ENCODE assay signal across 23 cellular contexts in genomic region chr5:1464511-1464910, GRCh38. TPM values are rescaled to one million over a fixed set of nuclear protein-coding genes. Genes with fewer than 3 reads are reported as not detected.
DNase-seq lines count a peak whose midpoint lies in the region; ATAC-seq, FAIRE-seq and TF ChIP-seq lines count a peak whose summit lies in the region.
"Had no signal": no experiment of that assay in that cellular context is flagged by ENCODE, and none has a peak within 500 bp of the region (broad histone marks: within the 10 kb centered on the region; RNA-seq: fewer than 3 reads in every experiment).

No MANE protein-coding gene starts in this region.

- peaks cover 0 to 19% of the 10 kb centered on the region in 2 experiments for H4K20me1 ChIP-seq in H1 (replicated peaks in 1 of 2; ENCODE audit: control insufficient read depth in 1 of 2, insufficient read depth in 2 of 2, low read length in 2 of 2)

- H4K5ac ChIP-seq in H1 (ENCODE audit: insufficient read length, low read depth, low read length): no peak overlapping the region

- no peak for FAIRE-seq in H1 (lab: Jason Lieb, UNC)
- FAIRE-seq: GM12892, GM19239 had no signal

- H4K91ac ChIP-seq in H1 (replicated peaks; ENCODE audit: insufficient read length, low read length): no peak overlapping the region

- ATAC-seq in Right ventricle myocardium superior (ENCODE audit: poor library complexity) (no peak), heart right ventricle (no peak), sciatic nerve (no peak), HG03175 (IDR thresholded peaks at IDR 0.05; ENCODE audit: unreplicated experiment) (no peak)
- ATAC-seq in stimulated activated memory B cell treated with anti-CD40 and anti-IgM and Interleukin-4, amounts not matched to agents 10 μg/mL and 1 μg/mL and 100 μg/mL, for 72 hours: no peak

- H3K79me1 ChIP-seq in H1 (ENCODE audit: low read depth, low read length): peaks cover 10% of the 10 kb centered on the region; the same call in 1 of the 2 replicates

- no peak for TF ChIP-seq EP300 in H1 (IDR thresholded peaks at IDR 0.05; ENCODE audit: borderline replicate concordance in 1 of 2, low read depth in 2 of 2, low read length in 2 of 2)

- H4K8ac ChIP-seq in H1 (ENCODE audit: extremely low read depth, insufficient read depth, low read length): no peak overlapping the region

- no peak overlapping the region for H3K18ac ChIP-seq in H1 (ENCODE audit: extremely low read depth, low read length)

- H2AFZ ChIP-seq in H1 (ENCODE audit: low read length): no peak overlapping the region

- H3K4me3 Mint-ChIP-seq in stimulated activated memory B cell treated with anti-CD40 and anti-IgM and Interleukin-4, amounts not matched to agents 10 μg/mL and 1 μg/mL and 100 μg/mL, for 72 hours: no peak overlapping the region
- H3K4me3 Mint-ChIP-seq: CD4-positive, CD25-positive, alpha-beta regulatory T cell had no signal

- H3K4me2 ChIP-seq in H1 (ENCODE audit: insufficient read depth in 1 of 2, low read depth in 2 of 2, low read length in 2 of 2): no peak overlapping the region

- H2BK20ac ChIP-seq in H1 (ENCODE audit: low read length): 0 out of 2 replicates have a peak overlapping the region, but pooled peaks have one; percentile 21

- H3K4ac ChIP-seq in H1 (replicated peaks; ENCODE audit: insufficient read length, low read depth, low read length): no peak overlapping the region

- no peak for TF ChIP-seq RAD21 in H1 (IDR thresholded peaks at IDR 0.05 in 1 of 2, conservative IDR thresholded peaks at IDR 0.05 in 1 of 2; ENCODE audit: low read depth in 2 of 2, low read length in 2 of 2)

- no peak overlapping the region for H3K56ac ChIP-seq in H1 (replicated peaks; ENCODE audit: insufficient read length, low read depth, low read length)

- TF ChIP-seq CTCF in heart right ventricle (IDR thresholded peaks at IDR 0.05) (no peak), H1 (IDR thresholded peaks at IDR 0.05; ENCODE audit: control extremely low read depth in 1 of 3, insufficient read depth in 1 of 3, low read depth in 1 of 3, low read length in 3 of 3) (no peak)

- no peaks in the 10 kb centered on the region for H3K27me3 Mint-ChIP-seq in stimulated activated memory B cell treated with anti-CD40 and anti-IgM and Interleukin-4, amounts not matched to agents 10 μg/mL and 1 μg/mL and 100 μg/mL, for 72 hours
- H3K27me3 Mint-ChIP-seq: CD4-positive, CD25-positive, alpha-beta regulatory T cell had no signal

- H3K27me3 ChIP-seq in heart right ventricle (no peaks in the 10 kb centered on the region), H1 (replicated peaks in 1 of 4; ENCODE audit: control insufficient read depth in 3 of 4, extremely low read depth in 1 of 4, insufficient read depth in 3 of 4, low read length in 3 of 4) (no peaks in the 10 kb centered on the region; a peak in 1 of 7 replicates)
- H3K27me3 ChIP-seq: SJSA1 had no signal

- H3K36me3 Mint-ChIP-seq in stimulated activated memory B cell treated with anti-CD40 and anti-IgM and Interleukin-4, amounts not matched to agents 10 μg/mL and 1 μg/mL and 100 μg/mL, for 72 hours: peaks cover 86% of the 10 kb centered on the region

- H3K4me3 ChIP-seq in heart right ventricle (no peak overlapping the region), H1 (ENCODE audit: extremely low read depth in 1 of 4, insufficient read depth in 2 of 4, low read depth in 3 of 4, low read length in 4 of 4) (no peak overlapping the region)
- H3K4me3 ChIP-seq: SJSA1 had no signal

- 0 out of 2 replicates have a peak, but pooled peaks cover 1% of the 10 kb centered on the region for H3K23me2 ChIP-seq in H1 (ENCODE audit: low read depth, low read length)

- peaks cover 0 to 3% of the 10 kb centered on the region in 2 experiments; a peak in 1 of 4 replicates for H3K79me2 ChIP-seq in H1 (ENCODE audit: control insufficient read depth in 1 of 2, insufficient read depth in 2 of 2, low read length in 2 of 2)

- POLR2A ChIA-PET in HEK293T (lab: Yijun Ruan, JAX): no interaction called here
- POLR2A ChIA-PET in H1 (lab: Charles Lee; ENCODE audit: partially characterized antibody): interaction anchor here (1.3 kb wide), 1 partner anchor 84 kb away, joined by 3 read pairs; no protein-coding TSS in a partner anchor

- no peak overlapping the region for H2BK15ac ChIP-seq in H1 (ENCODE audit: low read length)

- peak overlapping the region; percentile 60; the same call in 1 of the 2 replicates for H2BK12ac ChIP-seq in H1 (ENCODE audit: low read depth, low read length)

- H2BK5ac ChIP-seq in H1 (ENCODE audit: low read depth, low read length): no peak overlapping the region; the same call in 1 of the 2 replicates

- intact Hi-C loops in Right ventricle myocardium superior (cut with DNase I) (no loop called here), heart right ventricle (cut with DNase I) (no loop called here), sciatic nerve (cut with DNase I) (no loop called here)

- H3K23ac ChIP-seq in H1 (ENCODE audit: insufficient read length): no peak overlapping the region

- H2BK120ac ChIP-seq in H1 (replicated peaks; ENCODE audit: low read depth, low read length): no peak overlapping the region

- 0 out of 2 replicates have a peak overlapping the region, but pooled peaks have one; percentile 24 for H2AK5ac ChIP-seq in H1 (ENCODE audit: low read depth, low read length)

- H3K4me1 ChIP-seq in heart right ventricle (no peaks in the 10 kb centered on the region), H1 (replicated peaks in 1 of 4; ENCODE audit: control insufficient read depth in 3 of 4, insufficient read depth in 4 of 4, low read length in 3 of 4) (no peaks in the 10 kb centered on the region)
- H3K4me1 ChIP-seq: SJSA1 had no signal

- peaks cover 2% of the 10 kb centered on the region for H3K9me3 Mint-ChIP-seq in stimulated activated memory B cell treated with anti-CD40 and anti-IgM and Interleukin-4, amounts not matched to agents 10 μg/mL and 1 μg/mL and 100 μg/mL, for 72 hours

- no peak overlapping the region for H3K9ac ChIP-seq in H1 (replicated peaks in 1 of 4; ENCODE audit: extremely low read depth in 1 of 4, low read depth in 3 of 4, low read length in 3 of 4)

- CTCF ChIA-PET in HEK293T (lab: Yijun Ruan, JAX) (no interaction called here), H1 (lab: Charles Lee; ENCODE audit: partially characterized antibody) (interaction anchor here (1.0 to 1.4 kb wide), 2 partner anchors 63 to 290 kb away, joined by 3 read pairs; no protein-coding TSS in a partner anchor)

- H3K9me3 ChIP-seq in heart right ventricle (no peaks in the 10 kb centered on the region), H1 (ENCODE audit: insufficient read depth in 2 of 2, low read depth in 1 of 2, low read length in 1 of 2) (peaks cover 9 to 14% of the 10 kb centered on the region in 2 experiments; a peak in 2 of 4 replicates)

- no peak overlapping the region for H3K27ac Mint-ChIP-seq in stimulated activated memory B cell treated with anti-CD40 and anti-IgM and Interleukin-4, amounts not matched to agents 10 μg/mL and 1 μg/mL and 100 μg/mL, for 72 hours
- H3K27ac Mint-ChIP-seq: CD4-positive, CD25-positive, alpha-beta regulatory T cell had no signal

- H3K36me3 ChIP-seq in heart right ventricle (peaks cover 0 to 91% (median 28%) of the 10 kb centered on the region in 9 donors), H1 (ENCODE audit: control insufficient read depth in 2 of 4, insufficient read depth in 4 of 4, low read length in 3 of 4) (peaks cover 17 to 83% (median 61%) of the 10 kb centered on the region in 4 experiments)

- H3K4me1 Mint-ChIP-seq in stimulated activated memory B cell treated with anti-CD40 and anti-IgM and Interleukin-4, amounts not matched to agents 10 μg/mL and 1 μg/mL and 100 μg/mL, for 72 hours: peaks cover 7% of the 10 kb centered on the region
- H3K4me1 Mint-ChIP-seq: CD4-positive, CD25-positive, alpha-beta regulatory T cell had no signal

- DNase-seq in Right ventricle myocardium superior (peak; percentile 16), heart right ventricle (no peak), HEK293T (ENCODE audit: extremely low spot score) (no peak), H1 (ENCODE audit: low read depth in 1 of 2, low spot score in 2 of 2) (no peak), sciatic nerve (ENCODE audit: low spot score) (peak; percentile 21), NCI-H1436 (lab: John Stamatoyannopoulos, UW) (no peak)
- DNase-seq: CD4-positive, CD25-positive, alpha-beta regulatory T cell; COR-L47; DMS 273 treated with DMSO at 0.1 percent for 48 hours; DMS79 treated with DMSO at 0.1 percent for 48 hours; KG1; NCI-H1092; NCI-H1436 treated with DMSO at 0.1 percent for 48 hours; NCI-H2029; NCI-H2227 treated with DMSO at 0.1 percent for 48 hours; NCI-H510A had no signal

- H3K14ac ChIP-seq in H1 (ENCODE audit: insufficient read length): no peak overlapping the region

- H3K27ac ChIP-seq in heart right ventricle (no peak overlapping the region), H1 (ENCODE audit: low read depth, low read length) (no peak overlapping the region)
- H3K27ac ChIP-seq: SJSA1 had no signal

- no peak for TF ChIP-seq POLR2A in H1 (IDR thresholded peaks at IDR 0.05; ENCODE audit: control extremely low read depth in 1 of 2, low read depth in 2 of 2, low read length in 2 of 2)

- WGBS in heart right ventricle, 2 donors: 92% methylated on average over 18 of the region's 18 CpGs
- WGBS in H1 (ENCODE audit: extremely low coverage in 1 of 2, insufficient coverage in 1 of 2, insufficient read length in 1 of 2, insufficient replicate concordance in 2 of 2, low coverage in 1 of 2, low lambda C conversion rate in 2 of 2, missing lambda C conversion rate in 1 of 2), 2 experiments: 90% methylated on average over 18 of the region's 18 CpGs; no CpG with 5 or more reads in 1 of the 2 experiments

RNA-seq across cellular contexts. Expression of gene SLC6A3, which starts 19.3 kb away (rescaled TPM):
- not detected for total RNA-seq in Right ventricle myocardium superior
- total RNA-seq in heart right ventricle: under 1 TPM in 2 of 10 donors, not detected in 8; 0.18 to 0.19 TPM
- under 1 TPM in 1 of 2 donors, not detected in 1; 0.04 TPM for polyA plus RNA-seq in heart right ventricle
- total RNA-seq in H1 (2021; fragmentation: NEBNext Ultra II Directional; extraction: Animal tissue kit (Norgen Biotek cat#: 25700)): 0.46 and 0.48 TPM in 2 replicates
- polyA plus RNA-seq in H1 (2011; rRNA removed): 0.86 and 0.91 TPM in 2 replicates
- 0.57 TPM for polyA plus RNA-seq in H1 (2011; cell fraction: cytosol; rRNA removed)
- polyA plus RNA-seq in H1 (2011; cell fraction: nucleus; rRNA removed): 1.9 TPM
- 0.55 to 0.88 TPM (median 0.75 TPM) in 4 replicates for polyA plus RNA-seq in H1 (2012, experiment 1 of 2)
- polyA plus RNA-seq in H1 (2012, experiment 2 of 2): 0.58 TPM
- polyA plus RNA-seq in H1 (2013, experiment 1 of 2): 0.77 TPM
- polyA plus RNA-seq in H1 (2013, experiment 2 of 2): 0.94 TPM
- polyA minus RNA-seq in H1 (2011; rRNA and poly(A)+ RNA removed): 1.0 and 1.1 TPM in 2 replicates
- 0.44 TPM for polyA minus RNA-seq in H1 (2011; cell fraction: cytosol; rRNA and poly(A)+ RNA removed)
- polyA minus RNA-seq in H1 (2011; cell fraction: nucleus; rRNA and poly(A)+ RNA removed): 0.50 TPM
- not detected for total RNA-seq in sciatic nerve
- total RNA-seq: A673; CD4-positive, CD25-positive, alpha-beta regulatory T cell; SJSA1 had no signal
- polyA plus RNA-seq: BJ had no signal

RNA-seq across cellular contexts. Expression of gene LPCAT1, which starts 59.2 kb away (rescaled TPM):
- total RNA-seq in Right ventricle myocardium superior (11.5 TPM), heart right ventricle (10 to 100 TPM in 3 of 10 donors, 1 to 10 TPM in 7; 5.6 to 25.5 (median 8.9) TPM), sciatic nerve (44.4 TPM)
- polyA plus RNA-seq in heart right ventricle (10 to 100 TPM; 14.8 to 23.8 TPM), H1 (2011; rRNA removed) (107 and 168 TPM in 2 replicates)
- total RNA-seq in H1 (2021; fragmentation: NEBNext Ultra II Directional; extraction: Animal tissue kit (Norgen Biotek cat#: 25700)): 260 and 266 TPM in 2 replicates
- polyA plus RNA-seq in H1 (2011; cell fraction: cytosol; rRNA removed): 145 TPM
- polyA plus RNA-seq in H1 (2011; cell fraction: nucleus; rRNA removed): 161 TPM
- polyA plus RNA-seq in H1 (2012, experiment 1 of 2): 129 to 148 TPM (median 136 TPM) in 4 replicates
- 146 TPM for polyA plus RNA-seq in H1 (2012, experiment 2 of 2)
- 245 TPM for polyA plus RNA-seq in H1 (2013, experiment 1 of 2)
- 311 TPM for polyA plus RNA-seq in H1 (2013, experiment 2 of 2)
- polyA minus RNA-seq in H1 (2011; rRNA and poly(A)+ RNA removed): 76.4 and 90.5 TPM in 2 replicates
- polyA minus RNA-seq in H1 (2011; cell fraction: cytosol; rRNA and poly(A)+ RNA removed): 92.9 TPM
- polyA minus RNA-seq in H1 (2011; cell fraction: nucleus; rRNA and poly(A)+ RNA removed): 64.8 TPM

Comparison
In these comparisons a context has a peak if more than half of its experiments do, and no peak if none do; other contexts are left out.
1. DNase-seq: peak in Right ventricle myocardium superior (single experiment) and sciatic nerve (single experiment); none in heart right ventricle (0 of 2), HEK293T (single experiment), H1 (0 of 2) and NCI-H1436 (single experiment).